ENCODE assay signal across 5 cellular contexts in genomic region chr6:16546851-16547250, GRCh38.
"Had no signal": no experiment of that assay in that cellular context is flagged by ENCODE, and none has a peak within 500 bp of the region (broad histone marks: within the 10 kb centered on the region; RNA-seq: fewer than 3 reads in every experiment).

No MANE protein-coding gene starts in this region.

- H3K27ac ChIP-seq: HL-60 had no signal

- DNase-seq: H9, HCEC 1CT had no signal

- H2AFZ ChIP-seq: GM23338 had no signal

- ATAC-seq: GM23338, HepG2 had no signal

- H3K4me3 ChIP-seq: GM23338 had no signal

- H3K4me2 ChIP-seq: GM23338 had no signal
